9 cellular contexts compared by ENCODE assay signal in the genomic region with DNA sequence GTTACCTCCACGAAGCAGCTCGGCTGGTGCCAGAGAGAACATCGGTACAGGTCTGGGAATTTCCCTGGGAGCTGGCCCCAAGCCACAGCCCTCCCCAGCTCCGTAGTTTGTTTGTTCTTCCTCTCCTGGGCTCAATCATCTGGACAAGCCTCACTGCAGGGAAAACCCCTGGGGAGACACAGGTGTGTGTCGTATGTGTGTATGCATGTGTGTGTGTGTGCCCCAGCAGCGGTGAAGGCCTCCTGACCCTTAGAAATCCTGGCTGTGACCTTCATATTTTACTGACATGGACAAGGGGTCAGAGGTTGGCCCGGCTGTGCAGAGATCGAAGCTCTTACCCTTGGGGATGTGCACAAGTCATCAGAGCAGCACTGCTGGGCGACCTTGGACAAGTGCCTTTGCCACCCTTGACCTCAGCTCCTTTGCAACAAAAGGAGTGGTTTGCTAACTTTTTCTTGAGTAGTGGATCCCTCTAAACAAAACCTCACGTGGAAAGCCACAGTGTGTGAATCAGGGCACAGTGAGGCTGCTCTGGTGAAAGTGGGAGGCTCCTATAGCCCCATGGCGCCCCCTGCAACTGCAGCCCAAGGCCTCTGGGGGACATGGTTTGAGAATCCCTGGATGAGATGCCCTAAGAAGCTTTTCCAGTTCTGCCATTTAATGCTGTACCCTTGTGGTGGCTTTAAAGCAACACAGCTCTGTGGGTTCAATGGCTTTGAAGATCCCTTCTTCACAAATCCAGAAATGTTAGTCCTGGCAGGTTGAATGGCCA. TPM values are rescaled to one million over a fixed set of nuclear protein-coding genes. Genes with fewer than 3 reads are reported as not detected.
A peak's percentile ranks its signal among the peaks of the same experiment; 100 is the strongest.
DNase-seq lines count a peak whose midpoint lies in the region; ATAC-seq and TF ChIP-seq lines count a peak whose summit lies in the region.
"Had no signal": no experiment of that assay in that cellular context is flagged by ENCODE, and none has a peak within 500 bp of the region (broad histone marks: within the 10 kb centered on the region; RNA-seq: fewer than 3 reads in every experiment).

No MANE protein-coding gene starts in this region.

- H3K9me3 ChIP-seq in stomach = no peaks in the 10 kb centered on the region

- DNase-seq in activated naive CD8-positive, alpha-beta T cell treated with anti-CD3 and anti-CD28 coated beads, Interleukin-2, amount 50 U/mL, for 24 hours = peak; percentile 14
- DNase-seq in activated naive CD8-positive, alpha-beta T cell treated with anti-CD3 and anti-CD28 coated beads for 36 hours = no peak
- peak; percentile 71 for DNase-seq in NCI-H2029 (lab: John Stamatoyannopoulos, UW)
- peak; percentile 39 for DNase-seq in endothelial cell (ENCODE audit: low spot score)
- peak; percentile 55 for DNase-seq in stomach
- DNase-seq in UCSD-AML1 (lab: John Stamatoyannopoulos, UW; ENCODE audit: unreplicated experiment) = no peak

- WGBS in stomach, 5 donors = 36 to 61% (median 42%) methylated on average over 10 to 11 of the region's 11 CpGs

- peaks cover 0 to 36% (median 18%) of the 10 kb centered on the region in 4 donors for H3K36me3 ChIP-seq in stomach

- TF ChIP-seq POLR2A in stomach (IDR thresholded peaks at IDR 0.05) = no peak

- H3K27ac Mint-ChIP-seq in activated naive CD8-positive, alpha-beta T cell treated with anti-CD3 and anti-CD28 coated beads, Interleukin-2, amount 50 U/mL, for 24 hours = no peak overlapping the region
- H3K27ac Mint-ChIP-seq in activated naive CD8-positive, alpha-beta T cell treated with anti-CD3 and anti-CD28 coated beads for 36 hours = no peak overlapping the region
- H3K27ac Mint-ChIP-seq in endothelial cell (ENCODE audit: unreplicated experiment) = no peak overlapping the region

- H3K27me3 ChIP-seq in stomach = peaks cover 0 to 24% (median 0%) of the 10 kb centered on the region in 3 donors

- peak; percentile 24 for ATAC-seq in activated naive CD8-positive, alpha-beta T cell treated with anti-CD3 and anti-CD28 coated beads, Interleukin-2, amount 50 U/mL, for 24 hours
- ATAC-seq in GM18868 (IDR thresholded peaks at IDR 0.05; ENCODE audit: unreplicated experiment) (no peak), GM21528 (IDR thresholded peaks at IDR 0.05; ENCODE audit: low FRiP score, unreplicated experiment) (no peak)

- peaks cover 2% of the 10 kb centered on the region for H3K36me3 Mint-ChIP-seq in activated naive CD8-positive, alpha-beta T cell treated with anti-CD3 and anti-CD28 coated beads, Interleukin-2, amount 50 U/mL, for 24 hours (ENCODE audit: low read depth)
- peaks cover 5% of the 10 kb centered on the region for H3K36me3 Mint-ChIP-seq in activated naive CD8-positive, alpha-beta T cell treated with anti-CD3 and anti-CD28 coated beads for 36 hours
- peaks cover 3% of the 10 kb centered on the region for H3K36me3 Mint-ChIP-seq in endothelial cell (ENCODE audit: low read depth, unreplicated experiment)

- intact Hi-C loops in stomach (cut with DNase I; ENCODE audit: low total_unique reads) = no loop called here

- TF ChIP-seq EP300 in stomach (IDR thresholded peaks at IDR 0.05) = no peak

- no peak overlapping the region for H3K4me3 ChIP-seq in stomach

- H3K4me3 Mint-ChIP-seq in activated naive CD8-positive, alpha-beta T cell treated with anti-CD3 and anti-CD28 coated beads, Interleukin-2, amount 50 U/mL, for 24 hours = no peak overlapping the region
- H3K4me3 Mint-ChIP-seq in activated naive CD8-positive, alpha-beta T cell treated with anti-CD3 and anti-CD28 coated beads for 36 hours = no peak overlapping the region
- no peak overlapping the region for H3K4me3 Mint-ChIP-seq in endothelial cell (ENCODE audit: unreplicated experiment)

- H3K27me3 Mint-ChIP-seq in activated naive CD8-positive, alpha-beta T cell treated with anti-CD3 and anti-CD28 coated beads, Interleukin-2, amount 50 U/mL, for 24 hours = peaks cover 31% of the 10 kb centered on the region
- peaks cover 32% of the 10 kb centered on the region for H3K27me3 Mint-ChIP-seq in activated naive CD8-positive, alpha-beta T cell treated with anti-CD3 and anti-CD28 coated beads for 36 hours
- peaks cover 4% of the 10 kb centered on the region for H3K27me3 Mint-ChIP-seq in endothelial cell (ENCODE audit: unreplicated experiment)

- peaks cover 6 to 15% (median 12%) of the 10 kb centered on the region in 4 donors for H3K4me1 ChIP-seq in stomach

- TF ChIP-seq CTCF in endothelial cell (IDR thresholded peaks at IDR 0.05; ENCODE audit: unreplicated experiment) (peak; percentile 38), stomach (IDR thresholded peaks at IDR 0.05) (no peak)

- peaks cover 13% of the 10 kb centered on the region for H3K4me1 Mint-ChIP-seq in activated naive CD8-positive, alpha-beta T cell treated with anti-CD3 and anti-CD28 coated beads, Interleukin-2, amount 50 U/mL, for 24 hours
- H3K4me1 Mint-ChIP-seq in activated naive CD8-positive, alpha-beta T cell treated with anti-CD3 and anti-CD28 coated beads for 36 hours = peaks cover 14% of the 10 kb centered on the region
- H3K4me1 Mint-ChIP-seq in endothelial cell (ENCODE audit: unreplicated experiment) = peaks cover 13% of the 10 kb centered on the region

- H3K9me3 Mint-ChIP-seq in activated naive CD8-positive, alpha-beta T cell treated with anti-CD3 and anti-CD28 coated beads, Interleukin-2, amount 50 U/mL, for 24 hours = no peaks in the 10 kb centered on the region
- no peaks in the 10 kb centered on the region for H3K9me3 Mint-ChIP-seq in activated naive CD8-positive, alpha-beta T cell treated with anti-CD3 and anti-CD28 coated beads for 36 hours
- H3K9me3 Mint-ChIP-seq in endothelial cell (ENCODE audit: unreplicated experiment) = no peaks in the 10 kb centered on the region

- H3K27ac ChIP-seq in stomach = no peak overlapping the region

RNA-seq across cellular contexts. Expression of gene IL22RA1, which starts 12.3 kb away (rescaled TPM):
- total RNA-seq in activated naive CD8-positive, alpha-beta T cell treated with anti-CD3 and anti-CD28 coated beads for 36 hours = not detected
- total RNA-seq in endothelial cell (ENCODE audit: unreplicated experiment) (not detected), stomach (1 to 10 TPM in 3 of 5 donors, under 1 TPM in 1, not detected in 1; 0.43 to 4.1 (median 2.0) TPM)
- polyA plus RNA-seq in stomach = 1 to 10 TPM; 1.2 to 2.1 (median 1.4) TPM
- total RNA-seq: lung microvascular endothelial cell had no signal

RNA-seq across cellular contexts. Expression of gene IFNLR1, which starts 31.9 kb away (rescaled TPM):
- total RNA-seq in activated naive CD8-positive, alpha-beta T cell treated with anti-CD3 and anti-CD28 coated beads for 36 hours = 1 to 10 TPM; 6.3 to 7.3 TPM
- total RNA-seq in endothelial cell (ENCODE audit: unreplicated experiment) (3.1 TPM), stomach (1 to 10 TPM in 3 of 5 donors, under 1 TPM in 1, not detected in 1; 0.45 to 6.1 (median 4.2) TPM)
- polyA plus RNA-seq in stomach = 1 to 10 TPM in 1 of 3 donors, under 1 TPM in 2; 0.31 to 1.1 (median 0.87) TPM

RNA-seq across cellular contexts. Expression of gene MYOM3, which starts 43.3 kb away (rescaled TPM):
- not detected for total RNA-seq in activated naive CD8-positive, alpha-beta T cell treated with anti-CD3 and anti-CD28 coated beads for 36 hours
- total RNA-seq in endothelial cell (ENCODE audit: unreplicated experiment) (0.59 TPM), stomach (1 to 10 TPM in 2 of 5 donors, under 1 TPM in 2, not detected in 1; 0.14 to 1.8 (median 1.1) TPM)
- polyA plus RNA-seq in stomach = under 1 TPM; 0.12 to 0.18 (median 0.15) TPM
- total RNA-seq: lung microvascular endothelial cell had no signal

Comparison
In these comparisons a context has a peak if more than half of its experiments do, and no peak if none do; other contexts are left out.
1. DNase-seq: peak in activated naive CD8-positive, alpha-beta T cell treated with anti-CD3 and anti-CD28 coated beads, Interleukin-2, amount 50 U/mL, for 24 hours (single experiment), NCI-H2029 (single experiment), endothelial cell (single experiment) and stomach (single experiment); none in activated naive CD8-positive, alpha-beta T cell treated with anti-CD3 and anti-CD28 coated beads for 36 hours (single experiment) and UCSD-AML1 (single experiment).